9 cellular contexts compared by ENCODE assay signal in genomic region chr1:240027059-240027462, GRCh38.
DNase-seq lines count a peak whose midpoint lies in the region; ATAC-seq, FAIRE-seq and TF ChIP-seq lines count a peak whose summit lies in the region.
"Had no signal": no experiment of that assay in that cellular context is flagged by ENCODE, and none has a peak within 500 bp of the region (broad histone marks: within the 10 kb centered on the region; RNA-seq: fewer than 3 reads in every experiment).

No MANE protein-coding gene starts in this region.

- DNase-seq in NCI-H2196 (lab: John Stamatoyannopoulos, UW; ENCODE audit: unreplicated experiment) (peak; percentile 0), NCI-H2196 treated with DMSO at 0.1 percent for 48 hours (lab: John Stamatoyannopoulos, UW; ENCODE audit: unreplicated experiment) (no peak), HuH-7.5 (ENCODE audit: low spot score) (peak; percentile 33), OCI-M1 (lab: John Stamatoyannopoulos, UW) (peak; percentile 68), coronary artery (ENCODE audit: low spot score) (no peak), mesothelial cell of epicardium (ENCODE audit: low spot score in 2 of 2, unreplicated experiment in 2 of 2) (peak in 1 of 2 experiments; percentile 57), GM12892 (ENCODE audit: insufficient read length) (no peak)

- FAIRE-seq in GM12892 (lab: Jason Lieb, UNC): no peak

- H3K27ac ChIP-seq in coronary artery: no peak overlapping the region

- H3K9me3 Mint-ChIP-seq in mesothelial cell of epicardium: no peaks in the 10 kb centered on the region

- H3K27me3 Mint-ChIP-seq in mesothelial cell of epicardium (ENCODE audit: low read depth): peaks cover 11% of the 10 kb centered on the region

- ATAC-seq in GM21515 (IDR thresholded peaks at IDR 0.05; ENCODE audit: unreplicated experiment): peak; percentile 75

- H3K27ac Mint-ChIP-seq in mesothelial cell of epicardium: no peak overlapping the region
- H3K27ac Mint-ChIP-seq: CD4-positive, CD25-positive, alpha-beta regulatory T cell had no signal

- no peak for TF ChIP-seq POLR2A in GM12892 (IDR thresholded peaks at IDR 0.05; ENCODE audit: low read depth, low read length)

- H3K4me1 Mint-ChIP-seq in mesothelial cell of epicardium: peaks cover 19% of the 10 kb centered on the region

- no peak overlapping the region for H3K4me3 ChIP-seq in coronary artery

- no peak overlapping the region for H3K4me3 Mint-ChIP-seq in mesothelial cell of epicardium
- H3K4me3 Mint-ChIP-seq: CD4-positive, CD25-positive, alpha-beta regulatory T cell had no signal

- H3K36me3 Mint-ChIP-seq in mesothelial cell of epicardium: no peaks in the 10 kb centered on the region
- H3K36me3 Mint-ChIP-seq: CD4-positive, CD25-positive, alpha-beta regulatory T cell had no signal

- TF ChIP-seq CTCF in coronary artery (IDR thresholded peaks at IDR 0.05) (peak; percentile 27), mesothelial cell of epicardium (IDR thresholded peaks at IDR 0.05; ENCODE audit: unreplicated experiment) (peak; percentile 80)

Comparison
In these comparisons a context has a peak if more than half of its experiments do, and no peak if none do; other contexts are left out.
1. DNase-seq: peak in NCI-H2196 (single experiment), HuH-7.5 (single experiment) and OCI-M1 (single experiment); none in NCI-H2196 treated with DMSO at 0.1 percent for 48 hours (single experiment), coronary artery (single experiment) and GM12892 (single experiment).